ENCODE assay signal across 16 cellular contexts in genomic region chr1:220684890-220685289, GRCh38.
"Had no signal": no experiment of that assay in that cellular context is flagged by ENCODE, and none has a peak within 500 bp of the region (broad histone marks: within the 10 kb centered on the region; RNA-seq: fewer than 3 reads in every experiment).

No MANE protein-coding gene starts in this region.

- H3K36me3 Mint-ChIP-seq: activated CD4-positive, alpha-beta memory T cell treated with anti-CD3 and anti-CD28 coated beads for 36 hours; activated CD8-positive, alpha-beta memory T cell treated with anti-CD3 and anti-CD28 coated beads, Interleukin-2, amount 10 ng/mL, durations not matched to agents 7 days and 5 days; naive thymus-derived CD8-positive, alpha-beta T cell; stimulated activated effector memory CD8-positive, alpha-beta T cell treated with anti-CD3 and anti-CD28 coated beads, Interleukin-12 subunit alpha, Interleukin-12 subunit beta, amount 100 ng/mL, for 72 hours had no signal

- H3K27ac ChIP-seq: ascending aorta, pancreas, VCaP had no signal

- H3K36me3 ChIP-seq: ascending aorta, pancreas had no signal

- ATAC-seq: activated CD4-positive, alpha-beta T cell treated with anti-CD3 and anti-CD28 coated beads for 36 hours; activated CD8-positive, alpha-beta memory T cell treated with anti-CD3 and anti-CD28 coated beads, Interleukin-2, amount 10 ng/mL, durations not matched to agents 7 days and 5 days; left ventricle myocardium superior; naive thymus-derived CD8-positive, alpha-beta T cell; pancreas; stimulated activated effector memory CD8-positive, alpha-beta T cell treated with anti-CD3 and anti-CD28 coated beads, Interleukin-12 subunit alpha, Interleukin-12 subunit beta, amount 100 ng/mL, for 72 hours had no signal

- DNase-seq: activated CD4-positive, alpha-beta memory T cell treated with anti-CD3 and anti-CD28 coated beads for 36 hours; activated CD4-positive, alpha-beta T cell treated with anti-CD3 and anti-CD28 coated beads for 36 hours; activated CD8-positive, alpha-beta memory T cell treated with anti-CD3 and anti-CD28 coated beads, Interleukin-2, amount 10 ng/mL, durations not matched to agents 7 days and 5 days; activated naive CD4-positive, alpha-beta T cell treated with anti-CD3 and anti-CD28 coated beads for 36 hours; activated T-cell treated with anti-CD3 and anti-CD28 coated beads, Interleukin-2, amount 50 U/mL, for 1 hour; hypothalamus; kidney glomerular epithelial cell; left ventricle myocardium superior; mesenchymal stem cell; naive thymus-derived CD8-positive, alpha-beta T cell; pancreas; T-helper 9 cell had no signal

- H3K27me3 ChIP-seq: ascending aorta, pancreas had no signal

- H3K4me3 Mint-ChIP-seq: activated CD4-positive, alpha-beta memory T cell treated with anti-CD3 and anti-CD28 coated beads for 36 hours; activated CD4-positive, alpha-beta T cell treated with anti-CD3 and anti-CD28 coated beads for 36 hours; activated CD8-positive, alpha-beta memory T cell treated with anti-CD3 and anti-CD28 coated beads, Interleukin-2, amount 10 ng/mL, durations not matched to agents 7 days and 5 days; activated naive CD4-positive, alpha-beta T cell treated with anti-CD3 and anti-CD28 coated beads for 36 hours; naive thymus-derived CD8-positive, alpha-beta T cell; stimulated activated effector memory CD8-positive, alpha-beta T cell treated with anti-CD3 and anti-CD28 coated beads, Interleukin-12 subunit alpha, Interleukin-12 subunit beta, amount 100 ng/mL, for 72 hours had no signal

- H3K27ac Mint-ChIP-seq: activated CD4-positive, alpha-beta memory T cell treated with anti-CD3 and anti-CD28 coated beads for 36 hours; activated CD4-positive, alpha-beta T cell treated with anti-CD3 and anti-CD28 coated beads for 36 hours; activated CD8-positive, alpha-beta memory T cell treated with anti-CD3 and anti-CD28 coated beads, Interleukin-2, amount 10 ng/mL, durations not matched to agents 7 days and 5 days; activated naive CD4-positive, alpha-beta T cell treated with anti-CD3 and anti-CD28 coated beads for 36 hours; activated T-helper 2 cell treated with anti-CD3 and anti-CD28 coated beads, Interferon-gamma antibody, Interleukin-2, Interleukin-4, amounts not matched to agents 10 μg/mL and 5 μg/mL and 100 μg/mL, durations not matched to agents 14 hours and 24 hours and 36 hours; naive thymus-derived CD8-positive, alpha-beta T cell; stimulated activated effector memory CD8-positive, alpha-beta T cell treated with anti-CD3 and anti-CD28 coated beads, Interleukin-12 subunit alpha, Interleukin-12 subunit beta, amount 100 ng/mL, for 72 hours had no signal

- H3K9me3 Mint-ChIP-seq: activated CD4-positive, alpha-beta memory T cell treated with anti-CD3 and anti-CD28 coated beads for 36 hours; activated naive CD4-positive, alpha-beta T cell treated with anti-CD3 and anti-CD28 coated beads for 36 hours; activated T-helper 2 cell treated with anti-CD3 and anti-CD28 coated beads, Interferon-gamma antibody, Interleukin-2, Interleukin-4, amounts not matched to agents 10 μg/mL and 5 μg/mL and 100 μg/mL, durations not matched to agents 14 hours and 24 hours and 36 hours; naive thymus-derived CD8-positive, alpha-beta T cell; stimulated activated effector memory CD8-positive, alpha-beta T cell treated with anti-CD3 and anti-CD28 coated beads, Interleukin-12 subunit alpha, Interleukin-12 subunit beta, amount 100 ng/mL, for 72 hours had no signal

- H3K4me1 ChIP-seq: ascending aorta, pancreas had no signal

- H3K4me3 ChIP-seq: ascending aorta, pancreas had no signal

- H3K9me3 ChIP-seq: ascending aorta, pancreas had no signal
